ENCODE assay signal across 1 cellular context in the genomic region with DNA sequence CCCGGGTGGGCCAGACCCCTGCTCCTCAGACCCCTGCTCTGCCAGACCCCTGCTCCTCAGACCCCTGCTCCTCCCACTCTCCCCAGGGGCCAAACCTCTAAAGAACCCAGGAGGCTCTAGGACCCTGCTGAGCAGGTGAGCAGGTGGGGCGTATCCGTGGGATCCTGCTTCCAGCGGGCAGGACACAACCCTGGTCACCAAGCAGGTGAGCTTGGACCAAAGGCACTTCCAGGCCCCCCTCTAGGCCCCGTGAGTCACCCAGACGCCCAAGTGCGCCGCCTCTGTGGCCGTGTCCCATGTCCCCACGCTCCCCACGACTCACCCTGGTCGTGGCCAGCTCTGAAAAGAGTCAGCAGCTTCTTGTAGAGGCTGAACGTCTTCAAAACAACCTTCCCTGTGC.
TF ChIP-seq lines count a peak whose summit lies in the region.

No MANE protein-coding gene starts in this region.

TF ChIP-seq in GM12878, 131 proteins besides CTCF, POLR2A, EP300 and RAD21:
- TF ChIP-seq CREM (IDR thresholded peaks at IDR 0.05; ENCODE audit: low read depth): no peak
- no peak for TF ChIP-seq ZBED1 (IDR thresholded peaks at IDR 0.05; ENCODE audit: borderline replicate concordance)
- TF ChIP-seq, protein P1, sequence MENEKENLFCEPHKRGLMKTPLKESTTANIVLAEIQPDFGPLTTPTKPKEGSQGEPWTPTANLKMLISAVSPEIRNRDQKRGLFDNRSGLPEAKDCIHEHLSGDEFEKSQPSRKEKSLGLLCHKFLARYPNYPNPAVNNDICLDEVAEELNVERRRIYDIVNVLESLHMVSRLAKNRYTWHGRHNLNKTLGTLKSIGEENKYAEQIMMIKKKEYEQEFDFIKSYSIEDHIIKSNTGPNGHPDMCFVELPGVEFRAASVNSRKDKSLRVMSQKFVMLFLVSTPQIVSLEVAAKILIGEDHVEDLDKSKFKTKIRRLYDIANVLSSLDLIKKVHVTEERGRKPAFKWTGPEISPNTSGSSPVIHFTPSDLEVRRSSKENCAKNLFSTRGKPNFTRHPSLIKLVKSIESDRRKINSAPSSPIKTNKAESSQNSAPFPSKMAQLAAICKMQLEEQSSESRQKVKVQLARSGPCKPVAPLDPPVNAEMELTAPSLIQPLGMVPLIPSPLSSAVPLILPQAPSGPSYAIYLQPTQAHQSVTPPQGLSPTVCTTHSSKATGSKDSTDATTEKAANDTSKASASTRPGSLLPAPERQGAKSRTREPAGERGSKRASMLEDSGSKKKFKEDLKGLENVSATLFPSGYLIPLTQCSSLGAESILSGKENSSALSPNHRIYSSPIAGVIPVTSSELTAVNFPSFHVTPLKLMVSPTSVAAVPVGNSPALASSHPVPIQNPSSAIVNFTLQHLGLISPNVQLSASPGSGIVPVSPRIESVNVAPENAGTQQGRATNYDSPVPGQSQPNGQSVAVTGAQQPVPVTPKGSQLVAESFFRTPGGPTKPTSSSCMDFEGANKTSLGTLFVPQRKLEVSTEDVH (IDR thresholded peaks at IDR 0.05; ENCODE audit: low read depth, partially characterized antibody): no peak
- no peak for TF ChIP-seq EED (IDR thresholded peaks at IDR 0.05; ENCODE audit: low read depth)
- TF ChIP-seq MYC (IDR thresholded peaks at IDR 0.05; ENCODE audit: insufficient read depth, insufficient read length, insufficient replicate concordance, low read length, severe bottlenecking): no peak
- TF ChIP-seq RUNX3 (IDR thresholded peaks at IDR 0.05; ENCODE audit: low read length): no peak
- TF ChIP-seq SIX5 (IDR thresholded peaks at IDR 0.05; ENCODE audit: low read depth, low read length, severe bottlenecking): no peak
- TF ChIP-seq, protein P2, sequence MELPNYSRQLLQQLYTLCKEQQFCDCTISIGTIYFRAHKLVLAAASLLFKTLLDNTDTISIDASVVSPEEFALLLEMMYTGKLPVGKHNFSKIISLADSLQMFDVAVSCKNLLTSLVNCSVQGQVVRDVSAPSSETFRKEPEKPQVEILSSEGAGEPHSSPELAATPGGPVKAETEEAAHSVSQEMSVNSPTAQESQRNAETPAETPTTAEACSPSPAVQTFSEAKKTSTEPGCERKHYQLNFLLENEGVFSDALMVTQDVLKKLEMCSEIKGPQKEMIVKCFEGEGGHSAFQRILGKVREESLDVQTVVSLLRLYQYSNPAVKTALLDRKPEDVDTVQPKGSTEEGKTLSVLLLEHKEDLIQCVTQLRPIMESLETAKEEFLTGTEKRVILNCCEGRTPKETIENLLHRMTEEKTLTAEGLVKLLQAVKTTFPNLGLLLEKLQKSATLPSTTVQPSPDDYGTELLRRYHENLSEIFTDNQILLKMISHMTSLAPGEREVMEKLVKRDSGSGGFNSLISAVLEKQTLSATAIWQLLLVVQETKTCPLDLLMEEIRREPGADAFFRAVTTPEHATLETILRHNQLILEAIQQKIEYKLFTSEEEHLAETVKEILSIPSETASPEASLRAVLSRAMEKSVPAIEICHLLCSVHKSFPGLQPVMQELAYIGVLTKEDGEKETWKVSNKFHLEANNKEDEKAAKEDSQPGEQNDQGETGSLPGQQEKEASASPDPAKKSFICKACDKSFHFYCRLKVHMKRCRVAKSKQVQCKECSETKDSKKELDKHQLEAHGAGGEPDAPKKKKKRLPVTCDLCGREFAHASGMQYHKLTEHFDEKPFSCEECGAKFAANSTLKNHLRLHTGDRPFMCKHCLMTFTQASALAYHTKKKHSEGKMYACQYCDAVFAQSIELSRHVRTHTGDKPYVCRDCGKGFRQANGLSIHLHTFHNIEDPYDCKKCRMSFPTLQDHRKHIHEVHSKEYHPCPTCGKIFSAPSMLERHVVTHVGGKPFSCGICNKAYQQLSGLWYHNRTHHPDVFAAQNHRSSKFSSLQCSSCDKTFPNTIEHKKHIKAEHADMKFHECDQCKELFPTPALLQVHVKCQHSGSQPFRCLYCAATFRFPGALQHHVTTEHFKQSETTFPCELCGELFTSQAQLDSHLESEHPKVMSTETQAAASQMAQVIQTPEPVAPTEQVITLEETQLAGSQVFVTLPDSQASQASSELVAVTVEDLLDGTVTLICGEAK (IDR thresholded peaks at IDR 0.05; ENCODE audit: borderline replicate concordance): no peak
- TF ChIP-seq TCF3 (IDR thresholded peaks at IDR 0.05; ENCODE audit: borderline replicate concordance, insufficient read depth, low read depth, low read length): no peak
- TF ChIP-seq WRNIP1 (IDR thresholded peaks at IDR 0.05; ENCODE audit: borderline replicate concordance, low read depth, low read length): no peak
- no peak for TF ChIP-seq YY1 (IDR thresholded peaks at IDR 0.05; ENCODE audit: low read depth, low read length)
- TF ChIP-seq, protein P3, sequence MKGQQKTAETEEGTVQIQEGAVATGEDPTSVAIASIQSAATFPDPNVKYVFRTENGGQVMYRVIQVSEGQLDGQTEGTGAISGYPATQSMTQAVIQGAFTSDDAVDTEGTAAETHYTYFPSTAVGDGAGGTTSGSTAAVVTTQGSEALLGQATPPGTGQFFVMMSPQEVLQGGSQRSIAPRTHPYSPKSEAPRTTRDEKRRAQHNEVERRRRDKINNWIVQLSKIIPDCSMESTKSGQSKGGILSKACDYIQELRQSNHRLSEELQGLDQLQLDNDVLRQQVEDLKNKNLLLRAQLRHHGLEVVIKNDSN (IDR thresholded peaks at IDR 0.05; ENCODE audit: borderline replicate concordance, extremely low read length, insufficient read depth, low read depth, low read length): no peak
- TF ChIP-seq TCF7 (IDR thresholded peaks at IDR 0.05; ENCODE audit: borderline replicate concordance): no peak
- no peak for TF ChIP-seq CEBPB (IDR thresholded peaks at IDR 0.05; ENCODE audit: borderline replicate concordance in 1 of 2, low read depth in 2 of 2, low read length in 2 of 2)
- TF ChIP-seq CBFB (IDR thresholded peaks at IDR 0.05; ENCODE audit: low read depth): no peak
- no peak for TF ChIP-seq STAT3 (IDR thresholded peaks at IDR 0.05; ENCODE audit: low read depth, low read length)
- no peak for TF ChIP-seq ZNF384 (IDR thresholded peaks at IDR 0.05; ENCODE audit: borderline replicate concordance, low read depth, low read length)
- no peak for TF ChIP-seq BACH1 (IDR thresholded peaks at IDR 0.05; ENCODE audit: borderline replicate concordance)
